17 cellular contexts compared by ENCODE assay signal in genomic region chr13:21013682-21014038, GRCh38. TPM values are rescaled to one million over a fixed set of nuclear protein-coding genes. Genes with fewer than 3 reads are reported as not detected.
DNase-seq lines count a peak whose midpoint lies in the region; ATAC-seq, FAIRE-seq and TF ChIP-seq lines count a peak whose summit lies in the region.
"Had no signal": no experiment of that assay in that cellular context is flagged by ENCODE, and none has a peak within 500 bp of the region (broad histone marks: within the 10 kb centered on the region; RNA-seq: fewer than 3 reads in every experiment).

No MANE protein-coding gene starts in this region.

- H2AFZ ChIP-seq in endothelial cell of umbilical vein (ENCODE audit: low read depth, low read length) (no peak overlapping the region), osteoblast (ENCODE audit: low read length) (no peak overlapping the region)

- peaks cover 28% of the 10 kb centered on the region for H3K4me1 Mint-ChIP-seq in activated CD4-positive, alpha-beta memory T cell treated with anti-CD3 and anti-CD28 coated beads for 36 hours (ENCODE audit: low read depth)

- CTCF ChIA-PET in endothelial cell of umbilical vein (lab: Charles Lee) = interaction anchor here (1.3 kb wide), 1 partner anchor 61 kb away, joined by 3 read pairs; no protein-coding TSS in a partner anchor
- CTCF ChIA-PET in activated CD4-positive, alpha-beta memory T cell treated with anti-CD3 and anti-CD28 coated beads for 36 hours (lab: Charles Lee) = no interaction called here

- ATAC-seq in heart right ventricle (peak in 2 of 8 donors; percentile 1 to 4), left ventricle myocardium superior (no peak)

- TF ChIP-seq POLR2A in endothelial cell of umbilical vein (IDR thresholded peaks at IDR 0.05; ENCODE audit: low read depth, low read length) (no peak), transverse colon (IDR thresholded peaks at IDR 0.05) (no peak)

- H3K4me3 Mint-ChIP-seq in activated CD4-positive, alpha-beta memory T cell treated with anti-CD3 and anti-CD28 coated beads for 36 hours = no peak overlapping the region
- H3K4me3 Mint-ChIP-seq: activated naive CD4-positive, alpha-beta T cell treated with anti-CD3 and anti-CD28 coated beads, Interleukin-2, amount 10 ng/mL, durations not matched to agents 7 days and 5 days had no signal

- dilution Hi-C loops in endothelial cell of umbilical vein (cut with MboI; ENCODE audit: extremely low pct_ligation_motif_present, low sequenced_read_pairs) = no loop called here

- H4K20me1 ChIP-seq in endothelial cell of umbilical vein (replicated peaks; ENCODE audit: control insufficient read depth, extremely low read depth, insufficient read depth, low read length) (peaks cover 16% of the 10 kb centered on the region), osteoblast (ENCODE audit: insufficient read depth, low read length) (peaks cover 69% of the 10 kb centered on the region)

- POLR2A ChIA-PET in endothelial cell of umbilical vein (lab: Charles Lee) = interaction anchor here (0.7 kb wide), 1 partner anchor 46 kb away, joined by 4 read pairs; no protein-coding TSS in a partner anchor
- POLR2A ChIA-PET in activated CD4-positive, alpha-beta memory T cell treated with anti-CD3 and anti-CD28 coated beads for 36 hours (lab: Charles Lee) = no interaction called here

- H3K36me3 Mint-ChIP-seq in activated CD4-positive, alpha-beta memory T cell treated with anti-CD3 and anti-CD28 coated beads for 36 hours = no peaks in the 10 kb centered on the region

- H3K9me3 Mint-ChIP-seq in activated CD4-positive, alpha-beta memory T cell treated with anti-CD3 and anti-CD28 coated beads for 36 hours = no peaks in the 10 kb centered on the region
- H3K9me3 Mint-ChIP-seq: activated naive CD4-positive, alpha-beta T cell treated with anti-CD3 and anti-CD28 coated beads, Interleukin-2, amount 10 ng/mL, durations not matched to agents 7 days and 5 days had no signal

- in situ Hi-C loops in transverse colon (cut with MboI; ENCODE audit: low pct_ligation_motif_present in 1 of 4, low pct_unique_long_range_greater_than_20kb in 1 of 4, low sequenced_read_pairs in 3 of 4) = no loop called here

- DNase-seq in heart right ventricle (no peak), left ventricle myocardium superior (no peak), endothelial cell of umbilical vein (ENCODE audit: low read depth, low spot score) (no peak), osteoblast (ENCODE audit: insufficient read length, low spot score, missing footprints) (no peak), transverse colon (no peak), germinal center (ENCODE audit: low spot score) (no peak), AG08395 (ENCODE audit: low spot score) (no peak)
- DNase-seq in activated CD4-positive, alpha-beta memory T cell treated with anti-CD3 and anti-CD28 coated beads for 36 hours = no peak
- DNase-seq: activated naive CD4-positive, alpha-beta T cell treated with anti-CD3 and anti-CD28 coated beads, Interleukin-2, amount 10 ng/mL, durations not matched to agents 7 days and 5 days; activated T-cell treated with anti-CD3 and anti-CD28 coated beads, Interleukin-2, amount 50 U/mL, for 1 hour; COR-L47; EL; erythroblast; NCI-H1417 treated with DMSO at 0.1 percent for 48 hours; occipital lobe; SW 1271 had no signal

- no peak overlapping the region for H3K9ac ChIP-seq in endothelial cell of umbilical vein (replicated peaks; ENCODE audit: extremely low read depth, insufficient read depth, low read length)

- no peaks in the 10 kb centered on the region for H3K27me3 Mint-ChIP-seq in activated CD4-positive, alpha-beta memory T cell treated with anti-CD3 and anti-CD28 coated beads for 36 hours

- no TSS peak for BruUV-seq in endothelial cell of umbilical vein (replicated peaks; lab: Mats Ljungman, UMichigan)

- no peak for TF ChIP-seq EP300 in transverse colon (IDR thresholded peaks at IDR 0.05; ENCODE audit: low read depth)

- no peak for FAIRE-seq in endothelial cell of umbilical vein (lab: Jason Lieb, UNC)
- FAIRE-seq: RCC 7860 had no signal

- H3K4me1 ChIP-seq in heart right ventricle (peaks cover 24 to 99% (median 88%) of the 10 kb centered on the region in 9 donors), endothelial cell of umbilical vein (ENCODE audit: control insufficient read depth, extremely low read depth, insufficient read depth, low read length) (peaks cover 48% of the 10 kb centered on the region), osteoblast (ENCODE audit: insufficient read depth, low read length) (peaks cover 71% of the 10 kb centered on the region), transverse colon (peaks cover 9 to 47% (median 28%) of the 10 kb centered on the region in 4 donors)

- H3K9me3 ChIP-seq in heart right ventricle (no peaks in the 10 kb centered on the region), endothelial cell of umbilical vein (replicated peaks; ENCODE audit: control insufficient read depth, insufficient read depth, low read length) (no peaks in the 10 kb centered on the region), osteoblast (ENCODE audit: low read depth, low read length) (no peaks in the 10 kb centered on the region), transverse colon (no peaks in the 10 kb centered on the region)

- 73% methylated on average over 4 of the region's 4 CpGs for WGBS in heart right ventricle, 2 donors
- WGBS in transverse colon (ENCODE audit: low coverage in 1 of 2), 2 donors = 82 to 84% methylated on average over 3 to 4 of the region's 4 CpGs

- H3K27ac Mint-ChIP-seq in activated CD4-positive, alpha-beta memory T cell treated with anti-CD3 and anti-CD28 coated beads for 36 hours = no peak overlapping the region
- H3K27ac Mint-ChIP-seq: activated naive CD4-positive, alpha-beta T cell treated with anti-CD3 and anti-CD28 coated beads, Interleukin-2, amount 10 ng/mL, durations not matched to agents 7 days and 5 days had no signal

- H3K27ac ChIP-seq in heart right ventricle = peak overlapping the region in 9 of 10 donors; percentile 1 to 78 (median 57)
- H3K27ac ChIP-seq in endothelial cell of umbilical vein (ENCODE audit: insufficient read depth, low read depth, low read length) = peak overlapping the region; percentile 10
- H3K27ac ChIP-seq in osteoblast (ENCODE audit: low read depth, low read length) = peak overlapping the region; percentile 97
- peak overlapping the region; percentile 41 to 68 (median 64) for H3K27ac ChIP-seq in transverse colon

- no peak overlapping the region for H3K4me2 ChIP-seq in endothelial cell of umbilical vein (ENCODE audit: insufficient read depth, low read length)
- no peak overlapping the region for H3K4me2 ChIP-seq in osteoblast (ENCODE audit: insufficient read depth, low read length)

- H3K36me3 ChIP-seq in heart right ventricle (no peaks in the 10 kb centered on the region), endothelial cell of umbilical vein (ENCODE audit: control insufficient read depth in 2 of 2, extremely low read depth in 1 of 2, insufficient read depth in 2 of 2, low read length in 2 of 2) (peaks cover 0 to 4% of the 10 kb centered on the region in 2 experiments), osteoblast (ENCODE audit: insufficient read depth, low read length) (peaks cover 16% of the 10 kb centered on the region), transverse colon (no peaks in the 10 kb centered on the region)

- H3K27me3 ChIP-seq in heart right ventricle (no peaks in the 10 kb centered on the region), endothelial cell of umbilical vein (ENCODE audit: control insufficient read depth in 2 of 2, insufficient read depth in 2 of 2, low read length in 2 of 2) (no peaks in the 10 kb centered on the region), osteoblast (ENCODE audit: insufficient read depth, low read length) (no peaks in the 10 kb centered on the region), transverse colon (no peaks in the 10 kb centered on the region)

- H3K4me3 ChIP-seq in heart right ventricle (no peak overlapping the region), endothelial cell of umbilical vein (replicated peaks in 1 of 3; ENCODE audit: insufficient read depth in 1 of 3, low read depth in 1 of 3, low read length in 3 of 3) (no peak overlapping the region), osteoblast (ENCODE audit: insufficient read depth, low read length) (no peak overlapping the region), transverse colon (no peak overlapping the region)

- no peaks in the 10 kb centered on the region for H3K9me1 ChIP-seq in endothelial cell of umbilical vein (replicated peaks; ENCODE audit: control insufficient read depth, extremely low read depth, insufficient read depth, low read length)

- H3K79me2 ChIP-seq in endothelial cell of umbilical vein (ENCODE audit: control insufficient read depth, insufficient read depth, low read length) = peaks cover 92% of the 10 kb centered on the region
- H3K79me2 ChIP-seq in osteoblast (ENCODE audit: insufficient read depth, low read length) = peaks cover 78% of the 10 kb centered on the region

- TF ChIP-seq CTCF in heart right ventricle (IDR thresholded peaks at IDR 0.05) (no peak), endothelial cell of umbilical vein (IDR thresholded peaks at IDR 0.05; ENCODE audit: extremely low read depth in 1 of 2, insufficient read depth in 1 of 2, low read depth in 1 of 2, low read length in 2 of 2) (no peak), osteoblast (IDR thresholded peaks at IDR 0.05; ENCODE audit: extremely low read depth, low read depth, low read length) (no peak), transverse colon (IDR thresholded peaks at IDR 0.05) (no peak)

- intact Hi-C loops in heart right ventricle (cut with DNase I) (no loop called here), left ventricle myocardium superior (cut with micrococcal nuclease) (no loop called here), endothelial cell of umbilical vein (cut with micrococcal nuclease) (loop anchor here (2.0 kb wide), 1 partner anchor 13 kb away; no protein-coding TSS in a partner anchor), transverse colon (cut with DNase I; ENCODE audit: low total_unique reads) (no loop called here)
- intact Hi-C loops in activated CD4-positive, alpha-beta memory T cell treated with anti-CD3 and anti-CD28 coated beads for 36 hours (cut with micrococcal nuclease) = loop anchor here (10.0 kb wide), 1 partner anchor 51 kb away; the partner anchor contains the start of gene LATS2

RNA-seq across cellular contexts. Expression of gene LATS2, which starts 47.7 kb away (rescaled TPM):
- total RNA-seq in heart right ventricle (10 to 100 TPM; 16.2 to 46.1 (median 27.9) TPM), left ventricle myocardium superior (25.1 TPM), endothelial cell of umbilical vein (65.7 and 67.6 TPM in 2 replicates), osteoblast (22.1 and 24.2 TPM in 2 replicates), transverse colon (10 to 100 TPM in 3 of 4 donors, 1 to 10 TPM in 1; 8.9 to 15.7 (median 12.5) TPM)
- polyA plus RNA-seq in heart right ventricle (10 to 100 TPM in 1 of 2 donors, 1 to 10 TPM in 1; 9.7 to 10.9 TPM), endothelial cell of umbilical vein (25.4 and 33.5 TPM in 2 replicates)
- polyA plus RNA-seq in endothelial cell of umbilical vein (2011; cell fraction: cytosol; rRNA removed) = 27.0 and 33.0 TPM in 2 replicates
- polyA plus RNA-seq in endothelial cell of umbilical vein (2011; cell fraction: nucleus; rRNA removed) = 42.0 and 42.2 TPM in 2 replicates
- polyA plus RNA-seq in endothelial cell of umbilical vein (2012) = 48.9 and 49.6 TPM in 2 replicates
- polyA minus RNA-seq in endothelial cell of umbilical vein = 44.9 and 45.7 TPM in 2 replicates
- polyA minus RNA-seq in endothelial cell of umbilical vein (2011; cell fraction: cytosol; rRNA and poly(A)+ RNA removed) = 17.7 TPM
- 33.7 and 49.2 TPM in 2 replicates for polyA minus RNA-seq in endothelial cell of umbilical vein (2011; cell fraction: nucleus; rRNA and poly(A)+ RNA removed)
- total RNA-seq in activated CD4-positive, alpha-beta memory T cell treated with anti-CD3 and anti-CD28 coated beads for 36 hours = 1 to 10 TPM; 4.0 to 6.8 TPM

Comparison
In these comparisons a context has a peak if more than half of its experiments do, and no peak if none do; other contexts are left out.
1. H3K27ac ChIP-seq: peak in every context shown above with its lines; median percentile 97 in osteoblast; 64 in transverse colon; 57 in heart right ventricle; 10 in endothelial cell of umbilical vein.
2. intact Hi-C loops: an anchor here in endothelial cell of umbilical vein (2.0 kb wide) and activated CD4-positive, alpha-beta memory T cell treated with anti-CD3 and anti-CD28 coated beads for 36 hours (10.0 kb wide); none called in heart right ventricle, left ventricle myocardium superior and transverse colon.